Comparison of ENCODE assay signal across 12 cellular contexts in the genomic region with DNA sequence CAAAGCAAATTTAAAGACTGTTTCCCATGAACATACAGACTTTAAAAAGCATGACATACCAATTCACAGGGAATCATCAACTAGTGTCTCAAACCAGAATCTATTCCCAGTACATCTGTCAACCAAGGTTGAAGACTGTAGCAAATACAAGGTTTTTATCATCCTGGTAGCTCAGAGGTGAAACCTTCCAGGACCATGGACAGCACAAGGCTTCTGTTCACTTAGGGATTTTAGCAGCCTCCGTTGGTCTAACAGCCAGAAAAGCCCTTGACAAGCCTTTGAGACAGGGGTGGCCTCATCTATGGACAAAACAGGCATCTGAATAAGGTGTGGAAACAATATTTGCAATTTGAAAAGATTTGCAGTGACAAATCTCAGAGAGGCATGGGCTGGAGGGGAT.
DNase-seq lines count a peak whose midpoint lies in the region; TF ChIP-seq lines count a peak whose summit lies in the region.
"Had no signal": no experiment of that assay in that cellular context is flagged by ENCODE, and none has a peak within 500 bp of the region (broad histone marks: within the 10 kb centered on the region; RNA-seq: fewer than 3 reads in every experiment).

No MANE protein-coding gene starts in this region.

- H3K4me1 ChIP-seq in iPS DF 6.9 (ENCODE audit: control insufficient read depth, insufficient read depth, low read length) (no peaks in the 10 kb centered on the region), ovary (ENCODE audit: insufficient read depth) (no peaks in the 10 kb centered on the region)
- H3K4me1 ChIP-seq: colonic mucosa had no signal

- in situ Hi-C loops in KBM-7 (cut with MboI; ENCODE audit: low pct_unique_long_range_greater_than_20kb, low sequenced_read_pairs): no loop called here

- TF ChIP-seq CTCF in ovary (IDR thresholded peaks at IDR 0.05): no peak

- H3K36me3 ChIP-seq in iPS DF 6.9 (ENCODE audit: control insufficient read depth, insufficient read depth, low read length): no peaks in the 10 kb centered on the region
- H3K36me3 ChIP-seq in ovary: no peaks in the 10 kb centered on the region
- H3K36me3 ChIP-seq: colonic mucosa, MG63 had no signal

- H3K9me3 ChIP-seq in iPS DF 6.9 (ENCODE audit: control insufficient read depth, insufficient read depth, low read length): no peaks in the 10 kb centered on the region
- no peaks in the 10 kb centered on the region for H3K9me3 ChIP-seq in ovary
- H3K9me3 ChIP-seq: colonic mucosa, MG63 had no signal

- TF ChIP-seq POLR2A in ovary (IDR thresholded peaks at IDR 0.05): no peak

- H3K27ac ChIP-seq in iPS DF 6.9 (ENCODE audit: low read length) (no peak overlapping the region), ovary (no peak overlapping the region)
- H3K27ac ChIP-seq: colonic mucosa had no signal

- TF ChIP-seq EP300 in ovary (IDR thresholded peaks at IDR 0.05): no peak

- H3K27me3 ChIP-seq in iPS DF 6.9 (ENCODE audit: control insufficient read depth, insufficient read depth, low read length): no peaks in the 10 kb centered on the region; the same call in 1 of the 2 replicates
- no peaks in the 10 kb centered on the region for H3K27me3 ChIP-seq in ovary
- H3K27me3 ChIP-seq: colonic mucosa, MG63 had no signal

- peak; percentile 17 for DNase-seq in Daoy (ENCODE audit: low read depth)
- DNase-seq in KBM-7: peak; percentile 2
- peak; percentile 3 for DNase-seq in amniotic stem cell (lab: John Stamatoyannopoulos, UW)
- peak; percentile 48 for DNase-seq in iPS DF 6.9 (ENCODE audit: low read depth, low spot score)
- DNase-seq in NCI-H2081 (lab: John Stamatoyannopoulos, UW): no peak
- DNase-seq in ovary: no peak
- no peak for DNase-seq in putamen (ENCODE audit: low spot score)
- no peak for DNase-seq in DMS53 (lab: John Stamatoyannopoulos, UW)
- DNase-seq: colonic mucosa; kidney glomerular epithelial cell; MG63; stimulated activated naive CD8-positive, alpha-beta T cell treated with anti-CD3 and anti-CD28 coated beads, Interleukin-15, Interleukin-2, amounts not matched to agents 100 U/mL and 50 U/mL, for 24 hours had no signal

- WGBS in iPS DF 6.9 (ENCODE audit: insufficient coverage, insufficient read length): no CpG with 5 or more reads among the region's 1 CpG
- WGBS in ovary, 3 donors: 10 to 11% (median 10%) methylated on average over 1 of the region's 1 CpG

- intact Hi-C loops in ovary (cut with DNase I): no loop called here

- H3K4me3 ChIP-seq in iPS DF 6.9 (ENCODE audit: low read length) (no peak overlapping the region), ovary (no peak overlapping the region)
- H3K4me3 ChIP-seq: colonic mucosa, MG63 had no signal

Comparison
In these comparisons a context has a peak if more than half of its experiments do, and no peak if none do; other contexts are left out.
1. DNase-seq: peak in Daoy (single experiment), KBM-7 (single experiment), amniotic stem cell (single experiment) and iPS DF 6.9 (single experiment); none in NCI-H2081 (0 of 2), ovary (0 of 5), putamen (single experiment) and DMS53 (single experiment).